In genomic region chr6:138013949-138014348, GRCh38 we compare ENCODE assay signal across 1 cellular context.
TF ChIP-seq lines count a peak whose summit lies in the region.

No MANE protein-coding gene starts in this region.

TF ChIP-seq in HEK293, 187 proteins besides CTCF, POLR2A, EP300 and RAD21 (continued from another document):
- no peak for TF ChIP-seq GLIS1 (tag by site-specific recombination; IDR thresholded peaks at IDR 0.05)
- peak; percentile 60 for TF ChIP-seq ZNF335 (tag by site-specific recombination; conservative IDR thresholded peaks at IDR 0.05)
TF ChIP-seq in HEK293: peak in this region for 5.
